Comparison of ENCODE assay signal across 24 cellular contexts in genomic region chr14:22089940-22090339, GRCh38.
DNase-seq lines count a peak whose midpoint lies in the region; ATAC-seq and TF ChIP-seq lines count a peak whose summit lies in the region.
"Had no signal": no experiment of that assay in that cellular context is flagged by ENCODE, and none has a peak within 500 bp of the region (broad histone marks: within the 10 kb centered on the region; RNA-seq: fewer than 3 reads in every experiment).

No MANE protein-coding gene starts in this region.

- intact Hi-C loops in left ventricle myocardium superior (cut with micrococcal nuclease): no loop called here
- intact Hi-C loops in vagina (cut with DNase I): no loop called here

- H3K4me1 ChIP-seq in gastroesophageal sphincter (peaks cover 0 to 6% (median 0%) of the 10 kb centered on the region in 3 donors), stomach smooth muscle (ENCODE audit: control insufficient read depth, insufficient read depth, low read length) (no peaks in the 10 kb centered on the region), vagina (peaks cover 5% of the 10 kb centered on the region), osteoblast (ENCODE audit: insufficient read depth, low read length) (no peaks in the 10 kb centered on the region)
- H3K4me1 ChIP-seq: Caco-2, SJSA1 had no signal

- H3K27me3 ChIP-seq in gastroesophageal sphincter (no peaks in the 10 kb centered on the region), stomach smooth muscle (ENCODE audit: control insufficient read depth in 1 of 2, insufficient read depth in 2 of 2, low read length in 2 of 2) (no peaks in the 10 kb centered on the region), vagina (no peaks in the 10 kb centered on the region), osteoblast (ENCODE audit: insufficient read depth, low read length) (no peaks in the 10 kb centered on the region)
- H3K27me3 ChIP-seq: MG63, SJSA1 had no signal

- no peak overlapping the region for H3K4me3 ChIP-seq in gastroesophageal sphincter
- H3K4me3 ChIP-seq in stomach smooth muscle (ENCODE audit: low read length in 2 of 2): no peak overlapping the region
- no peak overlapping the region for H3K4me3 ChIP-seq in vagina
- no peak overlapping the region for H3K4me3 ChIP-seq in osteoblast (ENCODE audit: insufficient read depth, low read length)
- H3K4me3 ChIP-seq: GM12878, MG63, SJSA1 had no signal

- H3K4me2 ChIP-seq in osteoblast (ENCODE audit: insufficient read depth, low read length): no peak overlapping the region

- peak overlapping the region; percentile 29 to 77 (median 72) for H3K27ac ChIP-seq in gastroesophageal sphincter
- peak overlapping the region; percentile 13 for H3K27ac ChIP-seq in stomach smooth muscle (ENCODE audit: low read length)
- H3K27ac ChIP-seq in vagina: peak overlapping the region; percentile 49
- H3K27ac ChIP-seq in osteoblast (ENCODE audit: low read depth, low read length): no peak overlapping the region
- H3K27ac ChIP-seq: C4-2B, SJSA1 had no signal

- H4K20me1 ChIP-seq in osteoblast (ENCODE audit: insufficient read depth, low read length): no peaks in the 10 kb centered on the region

- H3K36me3 ChIP-seq in gastroesophageal sphincter: no peaks in the 10 kb centered on the region
- no peaks in the 10 kb centered on the region for H3K36me3 ChIP-seq in stomach smooth muscle (ENCODE audit: control insufficient read depth in 2 of 2, insufficient read depth in 2 of 2, low read length in 2 of 2)
- H3K36me3 ChIP-seq in vagina: no peaks in the 10 kb centered on the region
- no peaks in the 10 kb centered on the region for H3K36me3 ChIP-seq in osteoblast (ENCODE audit: insufficient read depth, low read length)
- H3K36me3 ChIP-seq: MG63, SJSA1 had no signal

- no peak for TF ChIP-seq POLR2A in gastroesophageal sphincter (IDR thresholded peaks at IDR 0.05)
- TF ChIP-seq POLR2A in vagina (IDR thresholded peaks at IDR 0.05): no peak

- no peaks in the 10 kb centered on the region for H3K79me2 ChIP-seq in osteoblast (ENCODE audit: insufficient read depth, low read length)

- TF ChIP-seq EP300 in gastroesophageal sphincter (IDR thresholded peaks at IDR 0.05): no peak

- ATAC-seq in gastroesophageal sphincter (no peak), left ventricle myocardium superior (peak; percentile 84)
- ATAC-seq: CD8-positive, alpha-beta T cell; GM12878; PC-3 had no signal

- H3K9me3 ChIP-seq in gastroesophageal sphincter: no peaks in the 10 kb centered on the region
- no peaks in the 10 kb centered on the region for H3K9me3 ChIP-seq in stomach smooth muscle (ENCODE audit: control insufficient read depth in 2 of 2, low read length in 2 of 2)
- no peaks in the 10 kb centered on the region for H3K9me3 ChIP-seq in vagina
- no peaks in the 10 kb centered on the region for H3K9me3 ChIP-seq in osteoblast (ENCODE audit: low read depth, low read length)
- H3K9me3 ChIP-seq: Caco-2, MG63, SJSA1 had no signal

- no peak for TF ChIP-seq CTCF in gastroesophageal sphincter (IDR thresholded peaks at IDR 0.05)
- TF ChIP-seq CTCF in vagina (IDR thresholded peaks at IDR 0.05): no peak
- TF ChIP-seq CTCF in osteoblast (IDR thresholded peaks at IDR 0.05; ENCODE audit: extremely low read depth, low read depth, low read length): no peak

- WGBS in gastroesophageal sphincter (ENCODE audit: low coverage in 1 of 2), 2 donors: 45 to 50% methylated on average over 1 to 2 of the region's 2 CpGs

- H3K9ac ChIP-seq in stomach smooth muscle (ENCODE audit: low read length in 2 of 2): no peak overlapping the region

- DNase-seq in left ventricle myocardium superior (no peak), vagina (ENCODE audit: extremely low spot score in 2 of 2) (no peak), AG08396 (ENCODE audit: low spot score) (no peak), SKM-1 treated with dmso at 0.1 percent for 144 hours (lab: John Stamatoyannopoulos, UW; ENCODE audit: unreplicated experiment) (no peak), osteoblast (ENCODE audit: insufficient read length, low spot score, missing footprints) (no peak)
- DNase-seq: Caco-2; CD8-positive, alpha-beta T cell; HCEC 1CT; IMR-90; KG1; MG63; NCI-H1417; NCI-H1694; NCI-H2029 treated with DMSO at 0.1 percent for 48 hours; NCI-H446 treated with DMSO at 0.1 percent for 48 hours; NCI-H526; NCI-H82; NK-92 treated with Interleukin-12 subunit alpha and Interleukin-12 subunit beta, amount 100 ng/mL, for 24 hours; PC-3 had no signal

- H2AFZ ChIP-seq in osteoblast (ENCODE audit: low read length): no peak overlapping the region
